In genomic region chr1:244074559-244075171, GRCh38 we compare ENCODE assay signal across 8 cellular contexts. TPM values are rescaled to one million over a fixed set of nuclear protein-coding genes. Genes with fewer than 3 reads are reported as not detected.
DNase-seq lines count a peak whose midpoint lies in the region; ATAC-seq and TF ChIP-seq lines count a peak whose summit lies in the region.

No MANE protein-coding gene starts in this region.

- no TSS peak for BruUV-seq in Calu3 (replicated peaks; lab: Mats Ljungman, UMichigan)

- H3K4me1 Mint-ChIP-seq in Calu3 (ENCODE audit: low read depth, unreplicated experiment) (peaks cover 24% of the 10 kb centered on the region), T-cell (peaks cover 45 to 55% (median 47%) of the 10 kb centered on the region in 3 donors)

- H3K9me3 ChIP-seq in colonic mucosa (no peaks in the 10 kb centered on the region), tibial nerve (no peaks in the 10 kb centered on the region), right cardiac atrium (ENCODE audit: control insufficient read depth, low read length) (no peaks in the 10 kb centered on the region)

- H3K27me3 ChIP-seq in colonic mucosa (no peaks in the 10 kb centered on the region), tibial nerve (peaks cover 0 to 26% of the 10 kb centered on the region in 2 donors), right cardiac atrium (ENCODE audit: control insufficient read depth, insufficient read depth) (no peaks in the 10 kb centered on the region)

- peaks cover 17% of the 10 kb centered on the region for H3K27me3 Mint-ChIP-seq in Calu3 (ENCODE audit: unreplicated experiment)
- H3K27me3 Mint-ChIP-seq in T-cell = no peaks in the 10 kb centered on the region

- DNase-seq in Calu3 (peak; percentile 30), T-cell (peak; percentile 64 to 86 (median 76)), colonic mucosa (peak; percentile 41), NCI-H510A treated with DMSO at 0.1 percent for 48 hours (lab: John Stamatoyannopoulos, UW) (no peak), tibial nerve (ENCODE audit: low spot score in 2 of 2) (no peak), right cardiac atrium (no peak)
- peak; percentile 53 for DNase-seq in stimulated activated CD8-positive, alpha-beta memory T cell treated with anti-CD3 and anti-CD28 coated beads, Interleukin-4, amount 100 ng/mL, for 48 hours

- H3K27ac Mint-ChIP-seq in Calu3 (ENCODE audit: unreplicated experiment) (no peak overlapping the region), T-cell (peak overlapping the region; percentile 95 to 99)

- H3K4me3 Mint-ChIP-seq in Calu3 (ENCODE audit: low read depth, unreplicated experiment) (peak overlapping the region; percentile 31), T-cell (peak overlapping the region; percentile 72 to 83 (median 77))

- H3K9me3 Mint-ChIP-seq in Calu3 (ENCODE audit: low read depth, unreplicated experiment) = no peaks in the 10 kb centered on the region
- H3K9me3 Mint-ChIP-seq in T-cell = no peaks in the 10 kb centered on the region

- TF ChIP-seq CTCF in Calu3 (IDR thresholded peaks at IDR 0.05; ENCODE audit: unreplicated experiment) (no peak), colonic mucosa (IDR thresholded peaks at IDR 0.05) (no peak), tibial nerve (IDR thresholded peaks at IDR 0.05) (no peak)

- intact Hi-C loops in Calu3 (cut with micrococcal nuclease; ENCODE audit: unreplicated experiment) = no loop called here
- intact Hi-C loops in colonic mucosa (cut with DNase I) = no loop called here
- intact Hi-C loops in right cardiac atrium (cut with DNase I) = no loop called here

- no peaks in the 10 kb centered on the region for H3K4me1 ChIP-seq in colonic mucosa
- peaks cover 0 to 13% (median 2%) of the 10 kb centered on the region in 4 donors for H3K4me1 ChIP-seq in tibial nerve
- peaks cover 2% of the 10 kb centered on the region for H3K4me1 ChIP-seq in right cardiac atrium (ENCODE audit: control insufficient read depth, insufficient read depth, low read length)

- POLR2A ChIA-PET in T-cell (lab: Charles Lee) = interaction anchor here (0.6 to 1.4 kb wide), 15 partner anchors 9 to 247 kb away, joined by 3 to 36 read pairs (median 4); partner anchors contain the start of genes AKT3 (in 1 of the 2) and ZBTB18 (in 1 of the 2)

- CTCF ChIA-PET in Calu3 (lab: Charles Lee) = interaction anchor here (1.0 to 1.3 kb wide), 3 partner anchors 12 to 57 kb away, joined by 3 to 4 read pairs (median 3); no protein-coding TSS in a partner anchor
- CTCF ChIA-PET in T-cell (lab: Charles Lee) = interaction anchor here (0.6 to 1.4 kb wide), 16 partner anchors 9 to 653 kb away, joined by 3 to 22 read pairs (median 3); no protein-coding TSS in a partner anchor

- H3K36me3 Mint-ChIP-seq in Calu3 (ENCODE audit: insufficient read depth, unreplicated experiment) (no peaks in the 10 kb centered on the region), T-cell (no peaks in the 10 kb centered on the region)

- no peak for TF ChIP-seq POLR2A in tibial nerve (IDR thresholded peaks at IDR 0.05)

- 71 to 76% methylated on average over 19 of the region's 19 CpGs for WGBS in tibial nerve, 2 donors
- 69% methylated on average over 19 of the region's 19 CpGs for WGBS in right cardiac atrium

- H3K4me3 ChIP-seq in colonic mucosa = no peak overlapping the region
- no peak overlapping the region for H3K4me3 ChIP-seq in tibial nerve
- no peak overlapping the region for H3K4me3 ChIP-seq in right cardiac atrium (ENCODE audit: low read length)

- H3K27ac ChIP-seq in colonic mucosa (peak overlapping the region; percentile 16), tibial nerve (no peak overlapping the region), right cardiac atrium (ENCODE audit: low read length) (no peak overlapping the region)

- H3K36me3 ChIP-seq in colonic mucosa (no peaks in the 10 kb centered on the region), tibial nerve (no peaks in the 10 kb centered on the region)

- H3K9ac ChIP-seq in colonic mucosa (ENCODE audit: low read depth in 2 of 2, low read length in 2 of 2) = peak overlapping the region in 1 of 2 donors; percentile 13

- ATAC-seq in GM21529 (IDR thresholded peaks at IDR 0.05; ENCODE audit: unreplicated experiment) (peak; percentile 72), T-cell (replicated peaks in 1 of 4) (peak; percentile 94 to 98 (median 98)), right cardiac atrium (no peak)

- no peak for TF ChIP-seq EP300 in tibial nerve (IDR thresholded peaks at IDR 0.05)

RNA-seq across cellular contexts. Expression of gene ZBTB18, which starts 23.6 kb away (rescaled TPM):
- total RNA-seq in Calu3 (2022) (35.8 and 37.8 TPM in 2 replicates), T-cell (10 to 100 TPM; 41.2 to 58.4 (median 52.4) TPM), colonic mucosa (10 to 100 TPM; 15.0 to 23.8 TPM), tibial nerve (10 to 100 TPM in 1 of 4 donors, 1 to 10 TPM in 3; 6.9 to 10.3 (median 8.9) TPM), right cardiac atrium (10 to 100 TPM; 19.8 to 32.0 (median 27.4) TPM)
- 18.4 TPM for polyA plus RNA-seq in right cardiac atrium

Comparison
In these comparisons a context has a peak if more than half of its experiments do, and no peak if none do; other contexts are left out.
1. DNase-seq: peak in Calu3 (single experiment), T-cell (34 of 34), colonic mucosa (single experiment) and stimulated activated CD8-positive, alpha-beta memory T cell treated with anti-CD3 and anti-CD28 coated beads, Interleukin-4, amount 100 ng/mL, for 48 hours (single experiment); none in NCI-H510A treated with DMSO at 0.1 percent for 48 hours (single experiment), tibial nerve (0 of 2) and right cardiac atrium (0 of 3).
2. ATAC-seq: peak in GM21529 (single experiment) and T-cell (4 of 4); none in right cardiac atrium (0 of 2).